In genomic region chr10:106217627-106218026, GRCh38 we compare ENCODE assay signal across 23 cellular contexts.
DNase-seq lines count a peak whose midpoint lies in the region; ATAC-seq and TF ChIP-seq lines count a peak whose summit lies in the region.
"Had no signal": no experiment of that assay in that cellular context is flagged by ENCODE, and none has a peak within 500 bp of the region (broad histone marks: within the 10 kb centered on the region; RNA-seq: fewer than 3 reads in every experiment).

No MANE protein-coding gene starts in this region.

- DNase-seq in heart left ventricle (no peak), Right ventricle myocardium inferior (ENCODE audit: missing footprints) (no peak), left ventricle myocardium inferior (no peak), left cardiac atrium (no peak), right atrium auricular region (ENCODE audit: low spot score) (no peak), GM10248 (ENCODE audit: extremely low spot score) (no peak)
- DNase-seq: 8988T; ACHN; BE2C; C1 segment of cervical spinal cord; CD4-positive, alpha-beta memory T cell; CD4-positive, CD25-positive, alpha-beta regulatory T cell; CD8-positive, alpha-beta memory T cell; COR-L47; DMS 273 treated with DMSO at 0.1 percent for 48 hours; DMS153; DMS53; DMS79; DND-41; EL; GDM1 had no signal

- intact Hi-C loops in heart left ventricle (cut with DNase I) (no loop called here), Right ventricle myocardium inferior (cut with DNase I) (no loop called here), left ventricle myocardium inferior (cut with micrococcal nuclease) (no loop called here), left cardiac atrium (cut with DNase I) (no loop called here)

- POLR2A ChIA-PET in GM10248 (lab: Yijun Ruan, JAX), result no interaction called here

- peak in 3 of 4 donors; percentile 58 to 80 (median 72) for ATAC-seq in heart left ventricle
- ATAC-seq in Right ventricle myocardium inferior, result no peak
- no peak for ATAC-seq in left cardiac atrium
- ATAC-seq in HG02678 (IDR thresholded peaks at IDR 0.05; ENCODE audit: unreplicated experiment), result no peak

- no peaks in the 10 kb centered on the region for H3K27me3 ChIP-seq in heart left ventricle
- no peaks in the 10 kb centered on the region for H3K27me3 ChIP-seq in left ventricle myocardium inferior (ENCODE audit: low read depth)
- H3K27me3 ChIP-seq in right atrium auricular region, result no peaks in the 10 kb centered on the region
- H3K27me3 ChIP-seq: BE2C, BLaER1 had no signal

- H3K9me3 ChIP-seq in heart left ventricle (peaks cover 0 to 5% (median 0%) of the 10 kb centered on the region in 12 donors), left ventricle myocardium inferior (replicated peaks) (no peaks in the 10 kb centered on the region), right atrium auricular region (no peaks in the 10 kb centered on the region)
- H3K9me3 ChIP-seq: BE2C, BLaER1 had no signal

- no peaks in the 10 kb centered on the region for H3K36me3 ChIP-seq in heart left ventricle
- no peaks in the 10 kb centered on the region for H3K36me3 ChIP-seq in left ventricle myocardium inferior
- H3K36me3 ChIP-seq in right atrium auricular region, result no peaks in the 10 kb centered on the region
- H3K36me3 ChIP-seq: BE2C, BLaER1 had no signal

- TF ChIP-seq CTCF in heart left ventricle (IDR thresholded peaks at IDR 0.05) (no peak), left ventricle myocardium inferior (IDR thresholded peaks at IDR 0.05; ENCODE audit: borderline replicate concordance) (no peak), right atrium auricular region (IDR thresholded peaks at IDR 0.05) (no peak), GM10248 (IDR thresholded peaks at IDR 0.05; ENCODE audit: control extremely low read depth, extremely low read depth, low read depth, missing control alignments) (no peak)

- no peak overlapping the region for H3K4me3 ChIP-seq in heart left ventricle
- H3K4me3 ChIP-seq in left ventricle myocardium inferior, result no peak overlapping the region
- no peak overlapping the region for H3K4me3 ChIP-seq in right atrium auricular region
- H3K4me3 ChIP-seq: BLaER1 had no signal

- H3K4me1 ChIP-seq in heart left ventricle (peaks cover 0 to 20% (median 1%) of the 10 kb centered on the region in 12 donors), left ventricle myocardium inferior (peaks cover 15% of the 10 kb centered on the region), right atrium auricular region (peaks cover 0 to 6% of the 10 kb centered on the region in 2 donors)
- H3K4me1 ChIP-seq: BE2C, BLaER1 had no signal

- 34 to 44% (median 43%) methylated on average over 3 of the region's 3 CpGs for WGBS in heart left ventricle, 4 donors

- CTCF ChIA-PET in GM10248 (lab: Yijun Ruan, JAX), result interaction anchor here (0.8 to 1.3 kb wide), 2 partner anchors 15 to 78 kb away, joined by 3 read pairs; no protein-coding TSS in a partner anchor

- TF ChIP-seq POLR2A in heart left ventricle (IDR thresholded peaks at IDR 0.05), result no peak

- peak overlapping the region in 9 of 12 donors; percentile 29 to 83 (median 57) for H3K27ac ChIP-seq in heart left ventricle
- peak overlapping the region; percentile 68 for H3K27ac ChIP-seq in left ventricle myocardium inferior (replicated peaks)
- peak overlapping the region; percentile 34 to 41 for H3K27ac ChIP-seq in right atrium auricular region
- H3K27ac ChIP-seq: BLaER1 had no signal

Comparison
In these comparisons a context has a peak if more than half of its experiments do, and no peak if none do; other contexts are left out.
1. ATAC-seq: peak in heart left ventricle (3 of 4); none in Right ventricle myocardium inferior (single experiment), left cardiac atrium (0 of 2) and HG02678 (single experiment).
2. Peak in every context shown above with its lines, with median percentiles within 50 percentile points of each other: H3K27ac ChIP-seq.